Comparison of ENCODE assay signal across 8 cellular contexts in the genomic region with DNA sequence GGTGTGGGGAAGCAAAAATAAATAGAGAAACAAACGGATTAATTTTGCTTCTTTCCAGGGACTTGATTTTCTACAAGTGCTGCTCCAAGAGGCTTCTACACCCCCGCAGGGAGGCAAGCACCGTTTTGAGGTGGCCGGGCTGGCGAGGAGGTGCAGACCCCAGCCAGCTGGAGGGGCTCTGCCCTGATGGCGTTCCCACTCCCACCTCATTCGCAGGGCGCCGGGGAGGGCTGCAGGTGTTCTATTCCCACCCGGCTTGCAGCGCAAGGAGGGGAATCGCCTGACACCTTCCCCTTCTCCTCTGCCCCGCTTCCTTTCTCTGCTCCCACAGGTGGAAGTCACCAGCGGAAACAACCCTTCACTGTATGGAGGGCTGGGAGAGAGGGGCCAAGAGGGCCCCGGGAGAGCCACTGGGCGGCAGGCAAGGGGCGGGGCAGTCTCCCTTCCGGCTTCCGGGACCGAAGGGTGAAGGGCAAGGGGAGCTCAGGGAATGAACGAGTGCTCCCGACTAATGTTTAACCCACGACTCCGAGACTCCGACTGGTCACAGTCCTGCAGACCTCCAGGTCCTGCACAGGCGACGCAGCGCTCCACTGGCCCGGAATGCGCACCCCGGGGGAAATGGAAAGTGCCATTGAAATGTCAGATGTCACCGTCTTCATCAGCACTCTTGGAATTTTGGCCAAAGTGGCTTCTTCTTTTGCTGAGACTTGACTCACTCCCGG. TPM values are rescaled to one million over a fixed set of nuclear protein-coding genes. Genes with fewer than 3 reads are reported as not detected.
DNase-seq lines count a peak whose midpoint lies in the region; ATAC-seq, FAIRE-seq and TF ChIP-seq lines count a peak whose summit lies in the region.

No MANE protein-coding gene starts in this region.

- no TSS peak for BruUV-seq in PC-9 (replicated peaks; lab: Mats Ljungman, UMichigan)

- H2AFZ ChIP-seq in PC-9 = peak overlapping the region; percentile 87

- H4K20me1 ChIP-seq in BLaER1 (no peaks in the 10 kb centered on the region), PC-9 (ENCODE audit: insufficient read depth) (no peaks in the 10 kb centered on the region)

- FAIRE-seq in small intestine (lab: Jason Lieb, UNC) = no peak

- H3K9me3 ChIP-seq in BLaER1 (no peaks in the 10 kb centered on the region), PC-9 (ENCODE audit: insufficient read depth, low read depth) (0 out of 2 replicates have a peak, but pooled peaks cover 4% of the 10 kb centered on the region), adipocyte (ENCODE audit: control insufficient read depth, low read length) (no peaks in the 10 kb centered on the region), small intestine (ENCODE audit: control insufficient read depth, low read depth) (no peaks in the 10 kb centered on the region)

- H3K79me2 ChIP-seq in PC-9 (ENCODE audit: low read depth) = peaks cover 19% of the 10 kb centered on the region; the same call in 1 of the 2 replicates

- H3F3A ChIP-seq in PC-9 (ENCODE audit: insufficient read depth, low read depth) = peaks cover 45% of the 10 kb centered on the region

- intact Hi-C loops in PC-9 (cut with micrococcal nuclease; ENCODE audit: unreplicated experiment) = loop anchor here (1.0 to 5.0 kb wide), 7 partner anchors 143 to 753 kb away; no protein-coding TSS in a partner anchor

- H3K27ac ChIP-seq in BLaER1 (peak overlapping the region; percentile 77), PC-9 (peak overlapping the region; percentile 58; the same call in 1 of the 2 replicates), small intestine (ENCODE audit: low read depth in 1 of 2, low read length in 1 of 2) (peak overlapping the region; percentile 92 to 96)

- ATAC-seq in GM18870 (IDR thresholded peaks at IDR 0.05; ENCODE audit: unreplicated experiment) = peak; percentile 36
- peak; percentile 38 for ATAC-seq in HG03103 (IDR thresholded peaks at IDR 0.05; ENCODE audit: low read depth, unreplicated experiment)

- POLR2A ChIA-PET in PC-9 (lab: Charles Lee; ENCODE audit: unreplicated experiment) = interaction anchor here (0.6 kb wide), 2 partner anchors 273 to 825 kb away, joined by 3 to 5 read pairs; no protein-coding TSS in a partner anchor

- H3K9ac ChIP-seq in BLaER1 (peak overlapping the region; percentile 83), adipocyte (ENCODE audit: low read length) (peak overlapping the region; percentile 95)

- no peaks in the 10 kb centered on the region for H3K9me2 ChIP-seq in PC-9 (ENCODE audit: insufficient read depth)

- H3K27me3 ChIP-seq in BLaER1 (no peaks in the 10 kb centered on the region), PC-9 (ENCODE audit: insufficient read depth, low read depth) (no peaks in the 10 kb centered on the region), adipocyte (replicated peaks; ENCODE audit: control insufficient read depth, insufficient read depth, low read length) (no peaks in the 10 kb centered on the region), small intestine (ENCODE audit: control insufficient read depth in 2 of 2, insufficient read depth in 2 of 2, low read length in 2 of 2) (no peaks in the 10 kb centered on the region)

- TF ChIP-seq CTCF in PC-9 (conservative IDR thresholded peaks at IDR 0.05) = no peak

- peak overlapping the region; percentile 92 for H3K4me2 ChIP-seq in BLaER1
- peak overlapping the region; percentile 84 for H3K4me2 ChIP-seq in PC-9

- CTCF ChIA-PET in PC-9 (lab: Charles Lee) = interaction anchor here (0.5 to 1.4 kb wide), 3 partner anchors 10 to 696 kb away, joined by 3 to 19 read pairs (median 4); no protein-coding TSS in a partner anchor

- 1 to 6% (median 5%) methylated on average over 31 to 33 of the region's 33 CpGs for WGBS in small intestine, 3 donors

- peak overlapping the region; percentile 90 for H3K4me3 ChIP-seq in BLaER1
- peak overlapping the region; percentile 67 for H3K4me3 ChIP-seq in PC-9
- H3K4me3 ChIP-seq in adipocyte (ENCODE audit: low read length) = peak overlapping the region; percentile 93
- peak overlapping the region; percentile 46 to 90 for H3K4me3 ChIP-seq in small intestine (ENCODE audit: low read depth in 1 of 2, low read length in 2 of 2)

- H3K4me1 ChIP-seq in BLaER1 = peaks cover 10% of the 10 kb centered on the region
- H3K4me1 ChIP-seq in PC-9 (replicated peaks; ENCODE audit: insufficient read depth) = peaks cover 60% of the 10 kb centered on the region
- H3K4me1 ChIP-seq in adipocyte (ENCODE audit: control insufficient read depth, insufficient read depth, low read length) = peaks cover 66% of the 10 kb centered on the region
- H3K4me1 ChIP-seq in small intestine (ENCODE audit: control insufficient read depth in 2 of 2, insufficient read depth in 1 of 2, low read depth in 1 of 2, low read length in 1 of 2) = peaks cover 5 to 8% of the 10 kb centered on the region in 2 donors

- H3K36me3 ChIP-seq in BLaER1 = peaks cover 9% of the 10 kb centered on the region; the same call in 1 of the 2 replicates
- no peaks in the 10 kb centered on the region for H3K36me3 ChIP-seq in PC-9 (ENCODE audit: low read depth)
- no peaks in the 10 kb centered on the region for H3K36me3 ChIP-seq in adipocyte (ENCODE audit: control insufficient read depth, insufficient read depth, low read length, severe bottlenecking)
- no peaks in the 10 kb centered on the region for H3K36me3 ChIP-seq in small intestine (ENCODE audit: control insufficient read depth in 2 of 2, insufficient read depth in 2 of 2, low read length in 2 of 2)

- DNase-seq in PC-9 = peak in 1 of 2 experiments; percentile 40
- DNase-seq in adipocyte (ENCODE audit: low read depth) = peak; percentile 48
- DNase-seq in iPS DF 19.7 (ENCODE audit: low read depth, low spot score) = peak; percentile 30
- peak; percentile 92 for DNase-seq in small intestine
- no peak for DNase-seq in OCI-M2 (lab: John Stamatoyannopoulos, UW; ENCODE audit: unreplicated experiment)

RNA-seq across cellular contexts. Expression of gene TEX35, which starts 29.1 kb away (rescaled TPM):
- not detected in 2 replicates for total RNA-seq in PC-9 (2021)
- polyA plus RNA-seq in small intestine = 1 to 10 TPM in 2 of 3 donors, under 1 TPM in 1; 0.12 to 2.5 (median 1.6) TPM

RNA-seq across cellular contexts. Expression of gene CLEC20A, which starts 45.2 kb away (rescaled TPM):
- total RNA-seq in PC-9 (2021) = not detected in 2 replicates
- under 1 TPM in 1 of 3 donors, not detected in 2; 0.04 TPM for polyA plus RNA-seq in small intestine
